ENCODE assay signal across 12 cellular contexts in genomic region chr2:169091761-169092523, GRCh38.
DNase-seq lines count a peak whose midpoint lies in the region; ATAC-seq and TF ChIP-seq lines count a peak whose summit lies in the region.
"Had no signal": no experiment of that assay in that cellular context is flagged by ENCODE, and none has a peak within 500 bp of the region (broad histone marks: within the 10 kb centered on the region; RNA-seq: fewer than 3 reads in every experiment).

No MANE protein-coding gene starts in this region.

- H3K27ac ChIP-seq in RWPE1 = no peak overlapping the region

- POLR2A ChIA-PET in RWPE1 (lab: Yijun Ruan, JAX; ENCODE audit: low non-redundant PET) = no interaction called here

- DNase-seq in ELR (ENCODE audit: low read depth) (peak; percentile 43), RWPE1 (ENCODE audit: low spot score) (peak; percentile 85), fibroblast of mammary gland (ENCODE audit: low read depth) (peak; percentile 86), retinal pigment epithelial cell (ENCODE audit: low read depth) (peak; percentile 89), SKM-1 (lab: John Stamatoyannopoulos, UW; ENCODE audit: unreplicated experiment) (no peak)
- no peak for DNase-seq in activated T-cell treated with anti-CD3 and anti-CD28 coated beads, Interleukin-2, amount 50 U/mL, for 24 hours
- no peak for DNase-seq in activated naive CD4-positive, alpha-beta T cell (lab: John Stamatoyannopoulos, UW)
- DNase-seq: activated CD8-positive, alpha-beta T cell treated with anti-CD3 and anti-CD28 coated beads, Interleukin-2, amount 10 ng/mL, durations not matched to agents 7 days and 5 days; activated naive CD8-positive, alpha-beta T cell treated with anti-CD3 and anti-CD28 coated beads for 36 hours; CD4-positive, alpha-beta memory T cell; NCI-H1930 had no signal

- TF ChIP-seq CTCF in RWPE1 (conservative IDR thresholded peaks at IDR 0.05; ENCODE audit: low read depth) (no peak), fibroblast of mammary gland (conservative IDR thresholded peaks at IDR 0.05; ENCODE audit: control insufficient read depth, insufficient read depth, low read depth, low read length) (no peak), retinal pigment epithelial cell (conservative IDR thresholded peaks at IDR 0.05; ENCODE audit: low read depth, low read length) (no peak)

- CTCF ChIA-PET in RWPE1 (lab: Yijun Ruan, JAX) = no interaction called here

- peaks cover 8% of the 10 kb centered on the region for H3K36me3 Mint-ChIP-seq in activated T-cell treated with anti-CD3 and anti-CD28 coated beads, Interleukin-2, amount 50 U/mL, for 24 hours (ENCODE audit: low read depth)
- H3K36me3 Mint-ChIP-seq: activated naive CD8-positive, alpha-beta T cell treated with anti-CD3 and anti-CD28 coated beads for 36 hours; CD4-positive, alpha-beta memory T cell had no signal

- H3K9me3 Mint-ChIP-seq in activated T-cell treated with anti-CD3 and anti-CD28 coated beads, Interleukin-2, amount 50 U/mL, for 24 hours = no peaks in the 10 kb centered on the region
- H3K9me3 Mint-ChIP-seq: activated naive CD8-positive, alpha-beta T cell treated with anti-CD3 and anti-CD28 coated beads for 36 hours had no signal

- H3K27me3 Mint-ChIP-seq in activated T-cell treated with anti-CD3 and anti-CD28 coated beads, Interleukin-2, amount 50 U/mL, for 24 hours = no peaks in the 10 kb centered on the region

- H3K4me3 ChIP-seq in fibroblast of mammary gland (ENCODE audit: control insufficient read depth, low read depth, low read length) (no peak overlapping the region), retinal pigment epithelial cell (ENCODE audit: low read length) (no peak overlapping the region)

- no peak for ATAC-seq in HG02610 (IDR thresholded peaks at IDR 0.05; ENCODE audit: unreplicated experiment)
- ATAC-seq: activated CD8-positive, alpha-beta T cell treated with anti-CD3 and anti-CD28 coated beads, Interleukin-2, amount 10 ng/mL, durations not matched to agents 7 days and 5 days had no signal

- no peak overlapping the region for H3K27ac Mint-ChIP-seq in activated T-cell treated with anti-CD3 and anti-CD28 coated beads, Interleukin-2, amount 50 U/mL, for 24 hours
- H3K27ac Mint-ChIP-seq: activated CD8-positive, alpha-beta T cell treated with anti-CD3 and anti-CD28 coated beads, Interleukin-2, amount 10 ng/mL, durations not matched to agents 7 days and 5 days; activated naive CD8-positive, alpha-beta T cell treated with anti-CD3 and anti-CD28 coated beads for 36 hours had no signal

- no peak overlapping the region for H3K4me3 Mint-ChIP-seq in activated T-cell treated with anti-CD3 and anti-CD28 coated beads, Interleukin-2, amount 50 U/mL, for 24 hours
- H3K4me3 Mint-ChIP-seq: activated CD8-positive, alpha-beta T cell treated with anti-CD3 and anti-CD28 coated beads, Interleukin-2, amount 10 ng/mL, durations not matched to agents 7 days and 5 days; activated naive CD8-positive, alpha-beta T cell treated with anti-CD3 and anti-CD28 coated beads for 36 hours; CD4-positive, alpha-beta memory T cell had no signal

- H3K4me1 Mint-ChIP-seq in activated T-cell treated with anti-CD3 and anti-CD28 coated beads, Interleukin-2, amount 50 U/mL, for 24 hours (ENCODE audit: low read depth) = peaks cover 31% of the 10 kb centered on the region

Comparison
In these comparisons a context has a peak if more than half of its experiments do, and no peak if none do; other contexts are left out.
1. DNase-seq: peak in ELR (single experiment), RWPE1 (single experiment), fibroblast of mammary gland (single experiment) and retinal pigment epithelial cell (single experiment); none in SKM-1 (single experiment), activated T-cell treated with anti-CD3 and anti-CD28 coated beads, Interleukin-2, amount 50 U/mL, for 24 hours (single experiment) and activated naive CD4-positive, alpha-beta T cell (0 of 4).